1 cellular context compared by ENCODE assay signal in genomic region chr6:140443112-140443511, GRCh38.
TF ChIP-seq lines count a peak whose summit lies in the region.

No MANE protein-coding gene starts in this region.

TF ChIP-seq in HEK293, 187 proteins besides CTCF, POLR2A, EP300 and RAD21 (continued from another document):
- TF ChIP-seq ZNF518A (tag by site-specific recombination; conservative IDR thresholded peaks at IDR 0.05; ENCODE audit: low read depth) (peak; percentile 69; the same call in 1 of the 2 replicates), ZBTB11 (tag by site-specific recombination; conservative IDR thresholded peaks at IDR 0.05; ENCODE audit: low read depth) (peak; percentile 63), ZNF394 (tag by site-specific recombination; IDR thresholded peaks at IDR 0.05; ENCODE audit: borderline replicate concordance) (peak; percentile 84), ZNF426 (tag by site-specific recombination; IDR thresholded peaks at IDR 0.05) (peak; percentile 67), ZNF266 (tag by site-specific recombination; IDR thresholded peaks at IDR 0.05; ENCODE audit: low read depth) (peak; percentile 60), ZBTB8A (tag by site-specific recombination; IDR thresholded peaks at IDR 0.05) (peak; percentile 39; the same call in 1 of the 2 replicates), ZNF654 (tag by site-specific recombination; IDR thresholded peaks at IDR 0.05; ENCODE audit: low read depth) (peak; percentile 14; the same call in 1 of the 2 replicates), ZNF555 (tag by site-specific recombination; conservative IDR thresholded peaks at IDR 0.05) (peak; percentile 59)
